8 cellular contexts compared by ENCODE assay signal in the genomic region with DNA sequence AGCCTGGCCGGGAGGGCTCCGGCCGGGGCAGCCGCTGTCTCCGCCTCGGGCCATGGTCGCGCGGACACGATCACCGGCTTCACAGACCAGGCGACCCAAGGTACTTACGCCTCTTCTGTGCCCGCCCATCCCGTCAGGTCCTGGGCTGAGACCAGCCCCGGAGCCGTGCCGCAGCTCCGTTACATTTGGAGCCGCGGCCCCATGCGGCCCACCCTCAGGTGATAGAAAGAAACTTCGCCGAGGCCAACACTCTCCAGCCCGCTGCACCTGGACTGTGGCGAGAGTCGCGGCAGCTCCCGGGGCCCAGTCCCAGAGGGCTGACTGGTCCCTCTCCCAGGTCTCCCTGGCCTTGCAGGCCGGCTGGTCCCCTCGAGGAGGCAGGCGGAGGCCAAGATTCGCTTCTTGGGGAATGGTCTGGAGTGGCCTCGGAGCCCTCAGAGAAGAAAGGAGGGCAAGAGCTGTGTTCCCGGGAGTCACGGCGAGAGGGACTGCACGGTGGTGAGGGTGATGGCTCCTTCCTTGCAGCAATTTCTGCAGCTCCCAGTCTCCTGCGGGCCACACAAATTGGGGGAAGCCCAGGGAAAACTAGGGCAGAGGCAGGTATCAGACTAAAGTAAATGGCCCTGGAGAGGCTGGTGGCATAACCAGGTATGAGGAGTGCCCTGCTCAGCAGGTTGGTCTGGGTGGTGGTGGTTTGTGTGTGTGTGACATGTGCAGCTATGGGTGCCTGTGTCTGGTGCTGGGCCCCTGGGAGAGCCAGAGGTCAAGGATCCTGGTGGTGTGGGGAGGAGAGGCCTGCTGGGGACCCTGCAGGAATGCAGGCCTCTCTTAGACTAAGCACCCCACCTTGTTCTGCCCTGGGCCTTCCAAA. TPM values are rescaled to one million over a fixed set of nuclear protein-coding genes. Genes with fewer than 3 reads are reported as not detected.
DNase-seq lines count a peak whose midpoint lies in the region; ATAC-seq and TF ChIP-seq lines count a peak whose summit lies in the region.

No MANE protein-coding gene starts in this region.

- DNase-seq in BJ (ENCODE audit: low read depth) (no peak), HEK293T (ENCODE audit: extremely low spot score) (peak; percentile 28), SHP77 (lab: John Stamatoyannopoulos, UW) (no peak), NAMALWA (ENCODE audit: low spot score) (no peak)
- DNase-seq in effector memory CD4-positive, alpha-beta T cell = no peak
- no peak for DNase-seq in natural killer cell treated with Interleukin-12 subunit alpha and Interleukin-12 subunit beta and Interleukin-15 and Interleukin-18, amount 100 ng/mL, for 72 hours (ENCODE audit: low spot score)

- no peak for ATAC-seq in natural killer cell treated with Interleukin-12 subunit alpha and Interleukin-12 subunit beta and Interleukin-15 and Interleukin-18, amount 100 ng/mL, for 72 hours
- ATAC-seq in HG02678 (IDR thresholded peaks at IDR 0.05; ENCODE audit: unreplicated experiment) (no peak), HG03457 (IDR thresholded peaks at IDR 0.05; ENCODE audit: unreplicated experiment) (no peak)

- POLR2A ChIA-PET in BJ (lab: Charles Lee) (no interaction called here), HEK293T (lab: Yijun Ruan, JAX) (no interaction called here)

- CTCF ChIA-PET in BJ (lab: Yijun Ruan, JAX) (interaction anchor here (1.4 to 11.3 kb wide), 4 partner anchors 8 to 294 kb away, joined by 3 to 221 read pairs (median 124); a partner anchor contains a TSS), HEK293T (lab: Yijun Ruan, JAX) (interaction anchor here (0.8 to 2.4 kb wide), 2 partner anchors 9 to 18 kb away, joined by 3 to 14 read pairs; no protein-coding TSS in a partner anchor)

- H3K27ac ChIP-seq in effector memory CD4-positive, alpha-beta T cell (ENCODE audit: insufficient read depth, low read length, poor library complexity, severe bottlenecking) = no peak overlapping the region

- H3K4me1 ChIP-seq in effector memory CD4-positive, alpha-beta T cell (ENCODE audit: control insufficient read depth, insufficient read depth, low read length, poor library complexity, severe bottlenecking) = peaks cover 26% of the 10 kb centered on the region

- no peaks in the 10 kb centered on the region for H3K36me3 Mint-ChIP-seq in natural killer cell treated with Interleukin-12 subunit alpha and Interleukin-12 subunit beta and Interleukin-15 and Interleukin-18, amount 100 ng/mL, for 72 hours

- H3K4me1 Mint-ChIP-seq in natural killer cell treated with Interleukin-12 subunit alpha and Interleukin-12 subunit beta and Interleukin-15 and Interleukin-18, amount 100 ng/mL, for 72 hours (ENCODE audit: low read depth in 2 of 2) = peaks cover 0 to 3% of the 10 kb centered on the region in 2 donors

- no peaks in the 10 kb centered on the region for H3K9me3 ChIP-seq in effector memory CD4-positive, alpha-beta T cell (ENCODE audit: control insufficient read depth, low read length)

- no peaks in the 10 kb centered on the region for H3K9me3 Mint-ChIP-seq in natural killer cell treated with Interleukin-12 subunit alpha and Interleukin-12 subunit beta and Interleukin-15 and Interleukin-18, amount 100 ng/mL, for 72 hours

- H3K27me3 ChIP-seq in BJ (ENCODE audit: control insufficient read depth, insufficient read depth, low read length) = peaks cover 35% of the 10 kb centered on the region
- H3K27me3 ChIP-seq in effector memory CD4-positive, alpha-beta T cell (replicated peaks; ENCODE audit: control insufficient read depth, insufficient read depth, low read length, poor library complexity, severe bottlenecking) = peaks cover 70% of the 10 kb centered on the region

- no peak overlapping the region for H3K27ac Mint-ChIP-seq in natural killer cell treated with Interleukin-12 subunit alpha and Interleukin-12 subunit beta and Interleukin-15 and Interleukin-18, amount 100 ng/mL, for 72 hours

- no peaks in the 10 kb centered on the region for H3K36me3 ChIP-seq in BJ (ENCODE audit: control insufficient read depth, insufficient read depth, low read length)
- no peaks in the 10 kb centered on the region for H3K36me3 ChIP-seq in effector memory CD4-positive, alpha-beta T cell (ENCODE audit: control insufficient read depth, insufficient read depth, low read length)

- peaks cover 32 to 38% of the 10 kb centered on the region in 2 donors for H3K27me3 Mint-ChIP-seq in natural killer cell treated with Interleukin-12 subunit alpha and Interleukin-12 subunit beta and Interleukin-15 and Interleukin-18, amount 100 ng/mL, for 72 hours

- peak overlapping the region; percentile 35 for H3K4me3 Mint-ChIP-seq in natural killer cell treated with Interleukin-12 subunit alpha and Interleukin-12 subunit beta and Interleukin-15 and Interleukin-18, amount 100 ng/mL, for 72 hours

- TF ChIP-seq CTCF in BJ (IDR thresholded peaks at IDR 0.05; ENCODE audit: insufficient read depth, low read depth, low read length) = no peak

- H3K4me3 ChIP-seq in BJ (ENCODE audit: low read depth, low read length) = peak overlapping the region; percentile 55
- H3K4me3 ChIP-seq in effector memory CD4-positive, alpha-beta T cell (ENCODE audit: insufficient read depth, low read depth, low read length, poor library complexity, severe bottlenecking) = peak overlapping the region; percentile 48

TF ChIP-seq in HEK293T, 16 proteins besides CTCF, POLR2A, EP300 and RAD21:
- peak; percentile 47; the same call in 1 of the 2 replicates for TF ChIP-seq L3MBTL2 (conservative IDR thresholded peaks at IDR 0.05)
- TF ChIP-seq BHLHE40 (IDR thresholded peaks at IDR 0.05; ENCODE audit: borderline replicate concordance) = no peak

RNA-seq across cellular contexts. Expression of a gene that starts 0.8 kb away (rescaled TPM):
- polyA plus RNA-seq in BJ (2011; rRNA removed) = 0.28 and 0.32 TPM in 2 replicates
- polyA minus RNA-seq in BJ (2011; rRNA and poly(A)+ RNA removed) = 0.43 and 1.0 TPM in 2 replicates
- under 1 TPM in 1 of 2 donors, not detected in 1; 0.02 TPM for total RNA-seq in natural killer cell treated with Interleukin-12 subunit alpha and Interleukin-12 subunit beta and Interleukin-15 and Interleukin-18, amount 100 ng/mL, for 72 hours

RNA-seq across cellular contexts. Expression of a gene that starts 16.9 kb away (rescaled TPM):
- polyA plus RNA-seq in BJ (2011; rRNA removed) = 8.3 and 13.6 TPM in 2 replicates
- polyA minus RNA-seq in BJ (2011; rRNA and poly(A)+ RNA removed) = 10.2 and 10.4 TPM in 2 replicates
- 1 to 10 TPM; 5.8 to 9.3 TPM for total RNA-seq in natural killer cell treated with Interleukin-12 subunit alpha and Interleukin-12 subunit beta and Interleukin-15 and Interleukin-18, amount 100 ng/mL, for 72 hours
